ENCODE assay signal across 9 cellular contexts in genomic region chr22:39007177-39007576, GRCh38. TPM values are rescaled to one million over a fixed set of nuclear protein-coding genes. Genes with fewer than 3 reads are reported as not detected.
"Had no signal": no experiment of that assay in that cellular context is flagged by ENCODE, and none has a peak within 500 bp of the region (broad histone marks: within the 10 kb centered on the region; RNA-seq: fewer than 3 reads in every experiment).

No MANE protein-coding gene starts in this region.

- H3K4me3 Mint-ChIP-seq: GM23338, H9, HFFc6 had no signal

- H3K9me3 Mint-ChIP-seq: GM23338, HFFc6 had no signal

- H3K9ac ChIP-seq: GM23248 had no signal

- H3K4me1 ChIP-seq: HAP-1 had no signal

- H3K9me3 ChIP-seq: HAP-1 had no signal

- H3K27ac ChIP-seq: GM23248 had no signal

- H3K36me3 ChIP-seq: HAP-1 had no signal

- H3K4me2 ChIP-seq: GM23338 had no signal

- DNase-seq: GOT3, H7, H9, HFFc6 had no signal

- H3K27ac Mint-ChIP-seq: GM23338, H9, HFFc6 had no signal

- ATAC-seq: GM23338 had no signal

- H3K4me3 ChIP-seq: GM23248, GM23338, HAP-1 had no signal

- H2AFZ ChIP-seq: GM23248, GM23338 had no signal

RNA-seq across cellular contexts. Expression of gene APOBEC3A, which starts 49.8 kb away (rescaled TPM):
- total RNA-seq: GM23248, GM23338, H1, H4, H7, H9, HFFc6 had no signal
